Comparison of ENCODE assay signal across 10 cellular contexts in the genomic region with DNA sequence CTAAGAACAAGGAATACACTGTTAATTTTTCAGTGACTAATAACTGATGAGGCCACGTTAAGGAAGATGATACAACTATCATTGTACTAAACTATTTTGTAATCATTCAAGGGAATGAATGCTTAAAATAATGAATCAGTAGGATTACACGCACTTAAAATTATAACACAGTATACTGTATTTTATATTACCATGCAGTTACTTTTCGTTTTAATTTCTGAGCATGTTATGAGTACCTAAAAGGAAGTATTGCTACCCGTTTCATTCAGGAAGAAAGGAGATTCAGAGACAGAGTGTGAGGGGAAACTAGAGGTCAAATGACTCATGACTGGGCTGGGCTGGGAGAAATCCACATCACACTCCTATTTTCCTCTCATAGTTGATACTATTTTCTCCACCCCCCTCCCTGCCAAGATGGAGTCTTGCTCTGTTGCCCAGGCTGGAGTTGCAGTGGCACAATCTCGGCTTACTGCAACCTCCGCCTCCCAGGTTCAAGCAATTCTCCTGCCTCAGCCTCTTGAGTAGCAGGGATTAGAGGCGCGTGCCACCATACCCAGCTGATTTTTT.
DNase-seq lines count a peak whose midpoint lies in the region; ATAC-seq and TF ChIP-seq lines count a peak whose summit lies in the region.
"Had no signal": no experiment of that assay in that cellular context is flagged by ENCODE, and none has a peak within 500 bp of the region (broad histone marks: within the 10 kb centered on the region; RNA-seq: fewer than 3 reads in every experiment).

No MANE protein-coding gene starts in this region.

- H3K9ac ChIP-seq in PC-3 (ENCODE audit: low read length) (peak overlapping the region; percentile 9; the same call in 1 of the 2 replicates), smooth muscle cell (ENCODE audit: low read depth) (no peak overlapping the region)

- H3K27ac ChIP-seq in PC-3 (ENCODE audit: low read length): peak overlapping the region; percentile 66
- H3K27ac ChIP-seq in epithelial cell of prostate: peak overlapping the region; percentile 94
- peak overlapping the region; percentile 49 for H3K27ac ChIP-seq in smooth muscle cell (ENCODE audit: low read depth)

- no peaks in the 10 kb centered on the region for H3F3A ChIP-seq in PC-3 (ENCODE audit: low read length, unreplicated experiment)
- H3F3A ChIP-seq in smooth muscle cell (ENCODE audit: low read depth): peaks cover 10% of the 10 kb centered on the region

- POLR2A ChIA-PET in PC-3 (lab: Charles Lee; ENCODE audit: unreplicated experiment): no interaction called here

- CTCF ChIA-PET in activated CD8-positive, alpha-beta memory T cell treated with anti-CD3 and anti-CD28 coated beads, Interleukin-2, amount 10 ng/mL, durations not matched to agents 7 days and 5 days (lab: Charles Lee): no interaction called here
- CTCF ChIA-PET in PC-3 (lab: Charles Lee): no interaction called here

- WGBS in smooth muscle cell (ENCODE audit: low lambda C conversion rate): 83% methylated on average over 8 of the region's 8 CpGs

- H3K4me3 Mint-ChIP-seq in activated CD8-positive, alpha-beta memory T cell treated with anti-CD3 and anti-CD28 coated beads, Interleukin-2, amount 10 ng/mL, durations not matched to agents 7 days and 5 days: no peak overlapping the region
- H3K4me3 Mint-ChIP-seq: memory B cell had no signal

- no peaks in the 10 kb centered on the region for H3K9me3 Mint-ChIP-seq in activated CD8-positive, alpha-beta memory T cell treated with anti-CD3 and anti-CD28 coated beads, Interleukin-2, amount 10 ng/mL, durations not matched to agents 7 days and 5 days (ENCODE audit: low read depth)
- H3K9me3 Mint-ChIP-seq: memory B cell had no signal

- no peaks in the 10 kb centered on the region for H3K9me2 ChIP-seq in PC-3 (replicated peaks; ENCODE audit: low read length)

- ATAC-seq in activated CD8-positive, alpha-beta memory T cell treated with anti-CD3 and anti-CD28 coated beads, Interleukin-2, amount 10 ng/mL, durations not matched to agents 7 days and 5 days: peak; percentile 16
- peak; percentile 90 for ATAC-seq in PC-3

- H3K36me3 ChIP-seq in PC-3 (ENCODE audit: low read depth, low read length) (no peaks in the 10 kb centered on the region), smooth muscle cell (ENCODE audit: low read depth) (no peaks in the 10 kb centered on the region)

- H3K4me1 Mint-ChIP-seq in activated CD8-positive, alpha-beta memory T cell treated with anti-CD3 and anti-CD28 coated beads, Interleukin-2, amount 10 ng/mL, durations not matched to agents 7 days and 5 days: peaks cover 13% of the 10 kb centered on the region

- H3K4me1 ChIP-seq in PC-3 (ENCODE audit: insufficient read depth, low read length): peaks cover 44% of the 10 kb centered on the region
- peaks cover 3% of the 10 kb centered on the region for H3K4me1 ChIP-seq in smooth muscle cell (ENCODE audit: low read depth)

- no peak overlapping the region for H3K27ac Mint-ChIP-seq in activated CD8-positive, alpha-beta memory T cell treated with anti-CD3 and anti-CD28 coated beads, Interleukin-2, amount 10 ng/mL, durations not matched to agents 7 days and 5 days
- H3K27ac Mint-ChIP-seq: memory B cell had no signal

- H3K9me3 ChIP-seq in PC-3 (ENCODE audit: low read length) (no peaks in the 10 kb centered on the region), smooth muscle cell (replicated peaks; ENCODE audit: low read depth) (no peaks in the 10 kb centered on the region)

- no peak overlapping the region for H3K4me3 ChIP-seq in PC-3 (ENCODE audit: low read length)
- no peak overlapping the region for H3K4me3 ChIP-seq in smooth muscle cell

- H3K79me2 ChIP-seq in PC-3 (ENCODE audit: low read length) (no peaks in the 10 kb centered on the region), smooth muscle cell (ENCODE audit: low read depth) (no peaks in the 10 kb centered on the region)

- peaks cover 10% of the 10 kb centered on the region for H3K27me3 Mint-ChIP-seq in activated CD8-positive, alpha-beta memory T cell treated with anti-CD3 and anti-CD28 coated beads, Interleukin-2, amount 10 ng/mL, durations not matched to agents 7 days and 5 days

- TF ChIP-seq CTCF in PC-3 (conservative IDR thresholded peaks at IDR 0.05; ENCODE audit: low read depth, low read length): no peak
- TF ChIP-seq CTCF in smooth muscle cell (IDR thresholded peaks at IDR 0.05; ENCODE audit: borderline replicate concordance, insufficient read depth, poor library complexity, severe bottlenecking): no peak

- H3K36me3 Mint-ChIP-seq in activated CD8-positive, alpha-beta memory T cell treated with anti-CD3 and anti-CD28 coated beads, Interleukin-2, amount 10 ng/mL, durations not matched to agents 7 days and 5 days: no peaks in the 10 kb centered on the region
- H3K36me3 Mint-ChIP-seq: memory B cell had no signal

- H2AFZ ChIP-seq in PC-3 (ENCODE audit: low read length) (no peak overlapping the region), smooth muscle cell (ENCODE audit: low read depth) (no peak overlapping the region)

- intact Hi-C loops in PC-3 (cut with micrococcal nuclease): no loop called here

- H4K20me1 ChIP-seq in PC-3 (ENCODE audit: low read length) (no peaks in the 10 kb centered on the region), smooth muscle cell (ENCODE audit: low read depth) (no peaks in the 10 kb centered on the region)

- no peak for DNase-seq in activated CD8-positive, alpha-beta memory T cell treated with anti-CD3 and anti-CD28 coated beads, Interleukin-2, amount 10 ng/mL, durations not matched to agents 7 days and 5 days
- no peak for DNase-seq in activated CD8-positive, alpha-beta memory T cell treated with anti-CD3 and anti-CD28 coated beads for 24 hours
- DNase-seq in PC-3: peak; percentile 71
- peak; percentile 20 for DNase-seq in epithelial cell of prostate (ENCODE audit: low read depth, low spot score)
- no peak for DNase-seq in smooth muscle cell (lab: John Stamatoyannopoulos, UW; ENCODE audit: unreplicated experiment)
- DNase-seq in NCI-H82 treated with DMSO at 0.1 percent for 48 hours (lab: John Stamatoyannopoulos, UW; ENCODE audit: unreplicated experiment): no peak
- no peak for DNase-seq in activated effector memory CD4-positive, alpha-beta T cell treated with anti-CD3 and anti-CD28 coated beads, Interleukin-2, amount 50 U/mL, for 16 hours
- no peak for DNase-seq in NCI-H128 (lab: John Stamatoyannopoulos, UW; ENCODE audit: unreplicated experiment)
- DNase-seq: cerebellar nuclear complex had no signal

- BruUV-seq in PC-3 (replicated peaks; lab: Mats Ljungman, UMichigan): no TSS peak

- H3K4me2 ChIP-seq in PC-3 (ENCODE audit: low read length) (peak overlapping the region; percentile 11), smooth muscle cell (peak overlapping the region; percentile 33)

- H3K27me3 ChIP-seq in PC-3 (ENCODE audit: low read length) (no peaks in the 10 kb centered on the region), smooth muscle cell (ENCODE audit: low read depth) (no peaks in the 10 kb centered on the region)

Comparison
In these comparisons a context has a peak if more than half of its experiments do, and no peak if none do; other contexts are left out.
1. DNase-seq: peak in PC-3 (single experiment) and epithelial cell of prostate (single experiment); none in activated CD8-positive, alpha-beta memory T cell treated with anti-CD3 and anti-CD28 coated beads, Interleukin-2, amount 10 ng/mL, durations not matched to agents 7 days and 5 days (single experiment), activated CD8-positive, alpha-beta memory T cell treated with anti-CD3 and anti-CD28 coated beads for 24 hours (single experiment), smooth muscle cell (single experiment), NCI-H82 treated with DMSO at 0.1 percent for 48 hours (single experiment), activated effector memory CD4-positive, alpha-beta T cell treated with anti-CD3 and anti-CD28 coated beads, Interleukin-2, amount 50 U/mL, for 16 hours (single experiment) and NCI-H128 (single experiment).
2. Peak in every context shown above with its lines, with median percentiles within 50 percentile points of each other: H3K27ac ChIP-seq.